Comparison of ENCODE assay signal across 8 cellular contexts in genomic region chr1:34866762-34867109, GRCh38. TPM values are rescaled to one million over a fixed set of nuclear protein-coding genes. Genes with fewer than 3 reads are reported as not detected.
DNase-seq lines count a peak whose midpoint lies in the region; ATAC-seq and TF ChIP-seq lines count a peak whose summit lies in the region.

No MANE protein-coding gene starts in this region.

- H3K9me3 ChIP-seq in CD4-positive, alpha-beta T cell (ENCODE audit: control insufficient read depth, low read length) = no peaks in the 10 kb centered on the region

- H3K27ac ChIP-seq in CD4-positive, alpha-beta T cell (ENCODE audit: low read depth, low read length) = peak overlapping the region; percentile 55
- peak overlapping the region; percentile 71 to 82 for H3K27ac ChIP-seq in coronary artery

- no peaks in the 10 kb centered on the region for H3K36me3 Mint-ChIP-seq in CD4-positive, alpha-beta T cell (ENCODE audit: low read depth)
- H3K36me3 Mint-ChIP-seq in osteocyte (ENCODE audit: unreplicated experiment) = no peaks in the 10 kb centered on the region

- no peak for TF ChIP-seq CTCF in CD4-positive, alpha-beta T cell (IDR thresholded peaks at IDR 0.05)
- TF ChIP-seq CTCF in coronary artery (IDR thresholded peaks at IDR 0.05) (no peak), osteocyte (IDR thresholded peaks at IDR 0.05) (no peak)

- POLR2A ChIA-PET in CD4-positive, alpha-beta T cell (lab: Charles Lee) = interaction anchor here (1.0 to 1.5 kb wide), 5 partner anchors 14 to 118 kb away, joined by 4 to 10 read pairs (median 4); partner anchors contain the start of gene TMEM35B

- peak overlapping the region; percentile 56 for H3K4me3 ChIP-seq in Jurkat, Clone E6-1 (ENCODE audit: low read length)
- peak overlapping the region; percentile 91 for H3K4me3 ChIP-seq in coronary artery

- H3K27me3 Mint-ChIP-seq in CD4-positive, alpha-beta T cell = peaks cover 2% of the 10 kb centered on the region
- peaks cover 22% of the 10 kb centered on the region for H3K27me3 Mint-ChIP-seq in osteocyte (ENCODE audit: unreplicated experiment)

- no peak for DNase-seq in CD4-positive, alpha-beta T cell
- DNase-seq in Jurkat, Clone E6-1 (ENCODE audit: low read depth, low spot score) = no peak
- DNase-seq in coronary artery (ENCODE audit: low spot score) (no peak), osteocyte (ENCODE audit: extremely low spot score, unreplicated experiment) (no peak), H4 (ENCODE audit: low spot score) (no peak), NCI-H1417 treated with DMSO at 0.1 percent for 48 hours (lab: John Stamatoyannopoulos, UW) (no peak), DMS114 treated with DMSO at 0.1 percent for 48 hours (lab: John Stamatoyannopoulos, UW; ENCODE audit: unreplicated experiment) (no peak)

- CTCF ChIA-PET in CD4-positive, alpha-beta T cell (lab: Charles Lee) = interaction anchor here (0.7 to 7.2 kb wide), 7 partner anchors 9 to 212 kb away, joined by 3 to 131 read pairs (median 5); partner anchors contain the start of genes TMEM35B and ZMYM1

- peak overlapping the region; percentile 82 for H3K27ac Mint-ChIP-seq in CD4-positive, alpha-beta T cell
- H3K27ac Mint-ChIP-seq in osteocyte (ENCODE audit: unreplicated experiment) = no peak overlapping the region

- H3K27me3 ChIP-seq in CD4-positive, alpha-beta T cell (ENCODE audit: control insufficient read depth, insufficient read depth, low read length) = no peaks in the 10 kb centered on the region

- no peak for ATAC-seq in CD4-positive, alpha-beta T cell (ENCODE audit: poor library complexity)
- ATAC-seq in GM19452 (IDR thresholded peaks at IDR 0.05; ENCODE audit: unreplicated experiment) = no peak

- peaks cover 51% of the 10 kb centered on the region for H3K4me1 Mint-ChIP-seq in CD4-positive, alpha-beta T cell (ENCODE audit: low read depth)
- H3K4me1 Mint-ChIP-seq in osteocyte (ENCODE audit: unreplicated experiment) = no peaks in the 10 kb centered on the region

- peak overlapping the region; percentile 89 for H3K4me3 Mint-ChIP-seq in CD4-positive, alpha-beta T cell
- peak overlapping the region; percentile 79 for H3K4me3 Mint-ChIP-seq in osteocyte (ENCODE audit: unreplicated experiment)

- intact Hi-C loops in CD4-positive, alpha-beta T cell (cut with DNase I, micrococcal nuclease) = loop anchor here (1.0 to 10.0 kb wide), 10 partner anchors 14 to 1598 kb away; partner anchors contain the start of genes ADPRS (in 1 of the 2), KIAA0319L (in 1 of the 2), MRPS15 (in 1 of the 2) and NCDN (in 1 of the 2)

- no peaks in the 10 kb centered on the region for H3K9me3 Mint-ChIP-seq in CD4-positive, alpha-beta T cell
- no peaks in the 10 kb centered on the region for H3K9me3 Mint-ChIP-seq in osteocyte (ENCODE audit: unreplicated experiment)

RNA-seq across cellular contexts. Expression of gene SMIM12, which starts 7.2 kb away (rescaled TPM):
- total RNA-seq in CD4-positive, alpha-beta T cell = 10 to 100 TPM; 43.0 to 44.6 TPM
- 57.2 TPM for polyA plus RNA-seq in Jurkat, Clone E6-1 (2012; ENCODE audit: insufficient read depth, insufficient read length)
- total RNA-seq in osteocyte = 38.6 and 39.6 TPM in 2 replicates
- total RNA-seq in H4 (2014; rRNA removed; shearing (Covaris generic)) = 29.8 and 34.9 TPM in 2 replicates
